In the genomic region with DNA sequence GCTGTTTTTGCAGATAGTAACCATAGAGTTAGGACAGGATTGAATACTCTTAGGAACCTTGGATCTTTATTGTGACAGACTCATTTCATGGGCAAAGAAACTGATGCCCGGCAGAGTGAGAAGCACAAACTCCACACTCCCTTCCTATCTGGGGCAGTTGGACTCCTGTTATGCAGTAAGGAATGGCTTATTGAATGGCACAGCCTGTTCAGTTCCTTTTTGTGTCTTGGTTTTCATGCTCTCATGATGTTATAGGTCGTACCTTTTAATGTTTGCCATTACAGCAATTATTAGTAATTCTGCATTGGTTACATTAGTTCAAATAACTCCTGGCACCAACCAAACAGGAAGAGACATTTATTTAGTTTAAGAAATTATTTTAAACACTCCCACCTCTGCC, we compare ENCODE assay signal across 26 cellular contexts.
"Had no signal": no experiment of that assay in that cellular context is flagged by ENCODE, and none has a peak within 500 bp of the region (broad histone marks: within the 10 kb centered on the region; RNA-seq: fewer than 3 reads in every experiment).

No MANE protein-coding gene starts in this region.

- DNase-seq: activated CD4-positive, alpha-beta memory T cell treated with anti-CD3 and anti-CD28 coated beads, Interleukin-2, amount 10 ng/mL, durations not matched to agents 7 days and 5 days; activated CD4-positive, alpha-beta T cell treated with anti-CD3 and anti-CD28 coated beads for 36 hours; activated CD4-positive, alpha-beta T cell treated with anti-CD3 and anti-CD28 coated beads, Interleukin-2, amount 50 U/mL, for 1 hour; activated CD4-positive, CD25-positive, alpha-beta regulatory T cell; activated gamma-delta T cell; activated naive CD4-positive, alpha-beta T cell treated with anti-CD3 and anti-CD28 coated beads, Interleukin-2, amount 10 ng/mL, durations not matched to agents 7 days and 5 days; activated naive CD8-positive, alpha-beta T cell treated with anti-CD3 and anti-CD28 coated beads for 36 hours; activated T-cell treated with anti-CD3 and anti-CD28 coated beads for 4 hours; activated T-cell treated with anti-CD3 and anti-CD28 coated beads, Interleukin-2, amount 50 U/mL, for 48 hours; brain microvascular endothelial cell; MV-4-11; NCI-H1436; NCI-H1694 treated with DMSO at 0.1 percent for 48 hours; NCI-H446; NCI-H524; NCI-H748 treated with DMSO at 0.1 percent for 48 hours; PC-9; SIG-M5; T-cell; T-helper 2 cell; T1000 had no signal

- H3K27me3 Mint-ChIP-seq: activated CD4-positive, alpha-beta T cell treated with anti-CD3 and anti-CD28 coated beads for 36 hours; activated naive CD4-positive, alpha-beta T cell treated with anti-CD3 and anti-CD28 coated beads, Interleukin-2, amount 10 ng/mL, durations not matched to agents 7 days and 5 days; activated naive CD8-positive, alpha-beta T cell treated with anti-CD3 and anti-CD28 coated beads for 36 hours had no signal

- H3K27me3 ChIP-seq: brain microvascular endothelial cell, cardiac muscle cell, MG63 had no signal

- H3K36me3 Mint-ChIP-seq: activated naive CD4-positive, alpha-beta T cell treated with anti-CD3 and anti-CD28 coated beads, Interleukin-2, amount 10 ng/mL, durations not matched to agents 7 days and 5 days; activated naive CD8-positive, alpha-beta T cell treated with anti-CD3 and anti-CD28 coated beads for 36 hours; T-cell had no signal

- H3K27ac Mint-ChIP-seq: activated CD4-positive, alpha-beta memory T cell treated with anti-CD3 and anti-CD28 coated beads, Interleukin-2, amount 10 ng/mL, durations not matched to agents 7 days and 5 days; activated CD4-positive, alpha-beta T cell treated with anti-CD3 and anti-CD28 coated beads for 36 hours; activated naive CD4-positive, alpha-beta T cell treated with anti-CD3 and anti-CD28 coated beads, Interleukin-2, amount 10 ng/mL, durations not matched to agents 7 days and 5 days; activated naive CD8-positive, alpha-beta T cell treated with anti-CD3 and anti-CD28 coated beads for 36 hours; activated T-helper 17 cell treated with anti-CD3 and anti-CD28 coated beads, Interleukin-2, amount 50 U/mL, for 72 hours; T-cell had no signal

- FAIRE-seq: TTC549 had no signal

- H3K4me3 Mint-ChIP-seq: activated CD4-positive, alpha-beta memory T cell treated with anti-CD3 and anti-CD28 coated beads, Interleukin-2, amount 10 ng/mL, durations not matched to agents 7 days and 5 days; activated CD4-positive, alpha-beta T cell treated with anti-CD3 and anti-CD28 coated beads for 36 hours; activated naive CD4-positive, alpha-beta T cell treated with anti-CD3 and anti-CD28 coated beads, Interleukin-2, amount 10 ng/mL, durations not matched to agents 7 days and 5 days; activated naive CD8-positive, alpha-beta T cell treated with anti-CD3 and anti-CD28 coated beads for 36 hours; activated T-helper 17 cell treated with anti-CD3 and anti-CD28 coated beads, Interleukin-2, amount 50 U/mL, for 72 hours; T-cell had no signal

- H2AFZ ChIP-seq: PC-9 had no signal

- ATAC-seq: activated CD4-positive, alpha-beta T cell treated with anti-CD3 and anti-CD28 coated beads for 36 hours; activated T-helper 17 cell treated with anti-CD3 and anti-CD28 coated beads, Interleukin-2, amount 50 U/mL, for 72 hours; T-cell had no signal

- H3K27ac ChIP-seq: brain microvascular endothelial cell, cardiac muscle cell, PC-9, SK-N-MC had no signal

- H3K4me2 ChIP-seq: PC-9 had no signal

- H3K36me3 ChIP-seq: brain microvascular endothelial cell, cardiac muscle cell had no signal

- H3K4me3 ChIP-seq: cardiac muscle cell, MG63, PC-9, SK-N-MC had no signal

- H3K4me1 Mint-ChIP-seq: activated CD4-positive, alpha-beta memory T cell treated with anti-CD3 and anti-CD28 coated beads, Interleukin-2, amount 10 ng/mL, durations not matched to agents 7 days and 5 days; activated CD4-positive, alpha-beta T cell treated with anti-CD3 and anti-CD28 coated beads for 36 hours; activated naive CD8-positive, alpha-beta T cell treated with anti-CD3 and anti-CD28 coated beads for 36 hours; activated T-helper 17 cell treated with anti-CD3 and anti-CD28 coated beads, Interleukin-2, amount 50 U/mL, for 72 hours; T-cell had no signal
